Comparison of ENCODE assay signal across 8 cellular contexts in the genomic region with DNA sequence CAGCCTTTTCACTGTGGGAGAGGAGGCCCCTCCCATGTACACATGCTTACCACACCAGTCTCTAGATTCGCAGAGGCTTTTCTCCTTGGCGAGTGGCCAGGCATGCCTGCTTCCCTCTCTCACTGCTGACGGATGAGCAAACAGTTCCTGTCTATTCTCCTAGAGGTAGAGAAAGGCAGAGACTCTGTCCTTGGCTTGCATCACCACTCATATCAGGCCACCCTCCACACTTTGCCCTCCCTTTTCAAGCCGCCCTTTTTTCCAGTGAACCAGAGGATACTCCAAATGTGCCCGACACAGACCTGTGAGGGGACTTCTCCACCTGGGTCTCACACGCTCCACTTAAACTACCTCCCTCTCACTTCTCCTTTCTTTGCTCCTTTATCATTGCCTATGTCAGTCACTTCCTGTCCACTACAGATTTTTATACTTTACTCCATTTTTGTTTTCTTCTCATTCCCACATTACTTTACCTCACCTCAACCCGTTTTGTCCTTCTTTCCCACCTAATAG.
DNase-seq lines count a peak whose midpoint lies in the region; ATAC-seq and TF ChIP-seq lines count a peak whose summit lies in the region.

No MANE protein-coding gene starts in this region.

- H3K4me1 ChIP-seq in parathyroid adenoma, result no peaks in the 10 kb centered on the region

- TF ChIP-seq CTCF in fibroblast of villous mesenchyme (IDR thresholded peaks at IDR 0.05; ENCODE audit: insufficient read depth, low read depth, low read length), result no peak
- TF ChIP-seq CTCF in parathyroid adenoma (IDR thresholded peaks at IDR 0.05), result no peak

- no peaks in the 10 kb centered on the region for H3K27me3 ChIP-seq in parathyroid adenoma (ENCODE audit: control insufficient read depth, insufficient read depth, low read length)

- in situ Hi-C loops in KBM-7 (cut with MboI; ENCODE audit: low pct_unique_long_range_greater_than_20kb, low sequenced_read_pairs), result no loop called here

- no peak overlapping the region for H3K27ac ChIP-seq in parathyroid adenoma

- peak overlapping the region; percentile 39 for H3K4me2 ChIP-seq in parathyroid adenoma (ENCODE audit: low read length)

- no peaks in the 10 kb centered on the region for H3K36me3 ChIP-seq in parathyroid adenoma (ENCODE audit: control insufficient read depth, insufficient read depth, low read length)

- peak overlapping the region; percentile 58 for H2AFZ ChIP-seq in parathyroid adenoma

- H3K4me3 ChIP-seq in fibroblast of villous mesenchyme (ENCODE audit: low read depth, low read length) (no peak overlapping the region), parathyroid adenoma (ENCODE audit: low read depth, low read length) (peak overlapping the region; percentile 7)

- ATAC-seq in GM21515 (IDR thresholded peaks at IDR 0.05; ENCODE audit: unreplicated experiment) (peak; percentile 81), GM18520 (IDR thresholded peaks at IDR 0.05; ENCODE audit: unreplicated experiment) (no peak)

- H3K9ac ChIP-seq in parathyroid adenoma, result no peak overlapping the region

- peak; percentile 95 for DNase-seq in DMS153 (lab: John Stamatoyannopoulos, UW)
- DNase-seq in KBM-7, result peak; percentile 92
- peak; percentile 51 to 65 for DNase-seq in SHP77 (lab: John Stamatoyannopoulos, UW)
- DNase-seq in fibroblast of villous mesenchyme (ENCODE audit: low read depth), result peak; percentile 97
- DNase-seq in OCI-M2 (lab: John Stamatoyannopoulos, UW; ENCODE audit: unreplicated experiment), result no peak

- H3K79me2 ChIP-seq in parathyroid adenoma, result no peaks in the 10 kb centered on the region

- no peaks in the 10 kb centered on the region for H3K9me3 ChIP-seq in parathyroid adenoma (ENCODE audit: control insufficient read depth, low read length)
